In the genomic region with DNA sequence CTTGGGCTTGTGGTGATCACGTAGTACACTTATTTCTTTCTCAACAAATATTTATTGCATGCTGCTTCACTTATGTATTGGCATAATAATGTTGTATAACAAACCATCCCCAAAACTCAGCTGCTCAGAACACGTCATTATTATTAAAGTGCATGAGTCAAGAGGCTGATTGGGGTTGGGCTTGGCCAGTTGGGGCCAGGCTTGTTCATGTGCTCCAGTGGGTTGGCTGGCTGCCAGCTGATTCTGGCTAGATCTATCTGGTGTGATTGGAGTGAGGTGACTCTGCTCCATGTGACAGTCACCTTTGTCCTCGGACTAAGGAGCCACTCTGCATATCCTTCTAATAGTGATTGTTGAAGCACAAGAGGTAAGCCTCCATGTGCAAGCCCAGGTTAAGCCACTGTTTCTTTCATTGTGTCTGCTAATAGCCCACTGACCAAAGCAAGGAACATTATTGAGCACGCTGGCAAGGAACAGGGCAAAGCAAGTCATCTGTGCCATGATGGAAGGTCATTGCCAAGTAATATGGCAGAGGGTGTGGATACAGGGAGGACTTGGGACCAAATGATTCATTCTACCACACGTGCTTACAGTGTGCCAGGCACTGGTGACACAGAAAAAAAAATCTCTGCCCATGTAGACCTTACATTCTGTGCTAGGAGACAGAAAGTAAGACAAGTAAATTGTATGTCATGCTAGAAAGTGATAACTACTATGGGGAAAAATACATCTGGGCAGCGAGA, we compare ENCODE assay signal across 18 cellular contexts.
DNase-seq lines count a peak whose midpoint lies in the region; ATAC-seq, FAIRE-seq and TF ChIP-seq lines count a peak whose summit lies in the region.
"Had no signal": no experiment of that assay in that cellular context is flagged by ENCODE, and none has a peak within 500 bp of the region (broad histone marks: within the 10 kb centered on the region; RNA-seq: fewer than 3 reads in every experiment).

No MANE protein-coding gene starts in this region.

- intact Hi-C loops in MCF 10A (cut with micrococcal nuclease) (no loop called here), breast epithelium (cut with DNase I; ENCODE audit: low total_unique reads) (no loop called here)
- intact Hi-C loops in activated T-helper 1 cell treated with anti-CD3 and anti-CD28 coated beads, Interleukin-12 subunit alpha, Interleukin-12 subunit beta, Interleukin-2, Interleukin-4 antibody, amounts not matched to agents 30 ng/mL and 10 ng/mL and 1 ng/mL, durations not matched to agents 14 hours and 24 hours and 36 hours (cut with micrococcal nuclease): no loop called here

- ATAC-seq in foreskin keratinocyte: peak; percentile 93
- ATAC-seq in activated CD8-positive, alpha-beta memory T cell treated with anti-CD3 and anti-CD28 coated beads, Interleukin-2, amount 10 ng/mL, durations not matched to agents 7 days and 5 days: no peak
- ATAC-seq: body of pancreas had no signal

- H3K4me3 Mint-ChIP-seq in MCF 10A (ENCODE audit: unreplicated experiment): no peak overlapping the region
- H3K4me3 Mint-ChIP-seq in activated CD8-positive, alpha-beta memory T cell treated with anti-CD3 and anti-CD28 coated beads, Interleukin-2, amount 10 ng/mL, durations not matched to agents 7 days and 5 days: no peak overlapping the region
- no peak overlapping the region for H3K4me3 Mint-ChIP-seq in activated T-helper 1 cell treated with anti-CD3 and anti-CD28 coated beads, Interleukin-12 subunit alpha, Interleukin-12 subunit beta, Interleukin-2, Interleukin-4 antibody, amounts not matched to agents 30 ng/mL and 10 ng/mL and 1 ng/mL, durations not matched to agents 14 hours and 24 hours and 36 hours
- H3K4me3 Mint-ChIP-seq: activated CD4-positive, alpha-beta memory T cell treated with anti-CD3 and anti-CD28 coated beads for 36 hours; HFFc6 had no signal

- CTCF ChIA-PET in MCF 10A (lab: Yijun Ruan, JAX): interaction anchor here (0.6 to 1.0 kb wide), 2 partner anchors 83 to 226 kb away, joined by 3 to 5 read pairs; a partner anchor contains a TSS
- CTCF ChIA-PET in activated CD8-positive, alpha-beta memory T cell treated with anti-CD3 and anti-CD28 coated beads, Interleukin-2, amount 10 ng/mL, durations not matched to agents 7 days and 5 days (lab: Charles Lee): no interaction called here

- no peak for TF ChIP-seq EP300 in tibial nerve (IDR thresholded peaks at IDR 0.05)

- H3K4me3 ChIP-seq in breast epithelium: no peak overlapping the region
- no peak overlapping the region for H3K4me3 ChIP-seq in tibial nerve
- H3K4me3 ChIP-seq: body of pancreas, ovary had no signal

- H3K36me3 Mint-ChIP-seq in MCF 10A (ENCODE audit: insufficient read depth, unreplicated experiment): no peaks in the 10 kb centered on the region
- no peaks in the 10 kb centered on the region for H3K36me3 Mint-ChIP-seq in activated CD8-positive, alpha-beta memory T cell treated with anti-CD3 and anti-CD28 coated beads, Interleukin-2, amount 10 ng/mL, durations not matched to agents 7 days and 5 days
- H3K36me3 Mint-ChIP-seq in activated T-helper 1 cell treated with anti-CD3 and anti-CD28 coated beads, Interleukin-12 subunit alpha, Interleukin-12 subunit beta, Interleukin-2, Interleukin-4 antibody, amounts not matched to agents 30 ng/mL and 10 ng/mL and 1 ng/mL, durations not matched to agents 14 hours and 24 hours and 36 hours (ENCODE audit: low read depth): no peaks in the 10 kb centered on the region
- H3K36me3 Mint-ChIP-seq: activated CD4-positive, alpha-beta memory T cell treated with anti-CD3 and anti-CD28 coated beads for 36 hours had no signal

- peak; percentile 38 for DNase-seq in MCF 10A (ENCODE audit: unreplicated experiment)
- DNase-seq in breast epithelium (ENCODE audit: low spot score in 2 of 2): no peak
- DNase-seq in RCC 7860 (ENCODE audit: low spot score): peak; percentile 36
- peak; percentile 72 to 87 for DNase-seq in foreskin keratinocyte
- DNase-seq in tibial nerve (ENCODE audit: low spot score in 2 of 2): no peak
- no peak for DNase-seq in iPS-NIHi11 (ENCODE audit: low spot score)
- no peak for DNase-seq in activated CD8-positive, alpha-beta memory T cell treated with anti-CD3 and anti-CD28 coated beads, Interleukin-2, amount 10 ng/mL, durations not matched to agents 7 days and 5 days
- no peak for DNase-seq in activated T-helper 1 cell treated with anti-CD3 and anti-CD28 coated beads, Interleukin-12 subunit alpha, Interleukin-12 subunit beta, Interleukin-2, Interleukin-4 antibody, amounts not matched to agents 30 ng/mL and 10 ng/mL and 1 ng/mL, durations not matched to agents 14 hours and 24 hours and 36 hours (ENCODE audit: low spot score)
- DNase-seq: activated CD4-positive, alpha-beta memory T cell treated with anti-CD3 and anti-CD28 coated beads for 36 hours; activated effector memory CD4-positive, alpha-beta T cell treated with anti-CD3 and anti-CD28 coated beads, Interleukin-2, amount 50 U/mL, for 16 hours; Calu3; HFFc6; NCI-H526 treated with DMSO at 0.1 percent for 48 hours; ovary; stimulated activated CD4-positive, alpha-beta T cell treated with anti-CD3 and anti-CD28 coated beads, Interleukin-12 subunit alpha, Interleukin-12 subunit beta, amount 100 ng/mL, for 4 hours had no signal

- H3K27me3 Mint-ChIP-seq in MCF 10A (ENCODE audit: insufficient read depth, unreplicated experiment): no peaks in the 10 kb centered on the region
- H3K27me3 Mint-ChIP-seq in activated CD8-positive, alpha-beta memory T cell treated with anti-CD3 and anti-CD28 coated beads, Interleukin-2, amount 10 ng/mL, durations not matched to agents 7 days and 5 days: peaks cover 1% of the 10 kb centered on the region
- H3K27me3 Mint-ChIP-seq in activated T-helper 1 cell treated with anti-CD3 and anti-CD28 coated beads, Interleukin-12 subunit alpha, Interleukin-12 subunit beta, Interleukin-2, Interleukin-4 antibody, amounts not matched to agents 30 ng/mL and 10 ng/mL and 1 ng/mL, durations not matched to agents 14 hours and 24 hours and 36 hours (ENCODE audit: insufficient read depth): peaks cover 12% of the 10 kb centered on the region

- H3K9me3 Mint-ChIP-seq in MCF 10A (ENCODE audit: unreplicated experiment): no peaks in the 10 kb centered on the region
- no peaks in the 10 kb centered on the region for H3K9me3 Mint-ChIP-seq in activated CD8-positive, alpha-beta memory T cell treated with anti-CD3 and anti-CD28 coated beads, Interleukin-2, amount 10 ng/mL, durations not matched to agents 7 days and 5 days (ENCODE audit: low read depth)
- H3K9me3 Mint-ChIP-seq in activated T-helper 1 cell treated with anti-CD3 and anti-CD28 coated beads, Interleukin-12 subunit alpha, Interleukin-12 subunit beta, Interleukin-2, Interleukin-4 antibody, amounts not matched to agents 30 ng/mL and 10 ng/mL and 1 ng/mL, durations not matched to agents 14 hours and 24 hours and 36 hours: no peaks in the 10 kb centered on the region
- H3K9me3 Mint-ChIP-seq: activated CD4-positive, alpha-beta memory T cell treated with anti-CD3 and anti-CD28 coated beads for 36 hours; HFFc6 had no signal

- H3K4me1 ChIP-seq in breast epithelium: no peaks in the 10 kb centered on the region
- no peaks in the 10 kb centered on the region for H3K4me1 ChIP-seq in foreskin keratinocyte
- no peaks in the 10 kb centered on the region for H3K4me1 ChIP-seq in tibial nerve
- H3K4me1 ChIP-seq: body of pancreas had no signal

- TF ChIP-seq CTCF in MCF 10A (IDR thresholded peaks at IDR 0.05; ENCODE audit: unreplicated experiment) (no peak), breast epithelium (IDR thresholded peaks at IDR 0.05) (no peak), foreskin keratinocyte (conservative IDR thresholded peaks at IDR 0.05) (no peak), tibial nerve (IDR thresholded peaks at IDR 0.05) (no peak)

- FAIRE-seq in RCC 7860 (lab: Jason Lieb, UNC): no peak
- FAIRE-seq: frontal cortex, HTR-8/SVneo had no signal

- no peak overlapping the region for H3K27ac Mint-ChIP-seq in MCF 10A (ENCODE audit: low read depth, unreplicated experiment)
- H3K27ac Mint-ChIP-seq in activated CD8-positive, alpha-beta memory T cell treated with anti-CD3 and anti-CD28 coated beads, Interleukin-2, amount 10 ng/mL, durations not matched to agents 7 days and 5 days: no peak overlapping the region
- no peak overlapping the region for H3K27ac Mint-ChIP-seq in activated T-helper 1 cell treated with anti-CD3 and anti-CD28 coated beads, Interleukin-12 subunit alpha, Interleukin-12 subunit beta, Interleukin-2, Interleukin-4 antibody, amounts not matched to agents 30 ng/mL and 10 ng/mL and 1 ng/mL, durations not matched to agents 14 hours and 24 hours and 36 hours
- H3K27ac Mint-ChIP-seq: activated CD4-positive, alpha-beta memory T cell treated with anti-CD3 and anti-CD28 coated beads for 36 hours; HFFc6 had no signal

- H3K27me3 ChIP-seq in breast epithelium (no peaks in the 10 kb centered on the region), foreskin keratinocyte (no peaks in the 10 kb centered on the region), tibial nerve (no peaks in the 10 kb centered on the region)
- H3K27me3 ChIP-seq: body of pancreas, ovary had no signal

- no peak for TF ChIP-seq POLR2A in breast epithelium (IDR thresholded peaks at IDR 0.05)
- TF ChIP-seq POLR2A in tibial nerve (IDR thresholded peaks at IDR 0.05): no peak

- POLR2A ChIA-PET in MCF 10A (lab: Yijun Ruan, JAX): no interaction called here

- H3K9me3 ChIP-seq in breast epithelium (no peaks in the 10 kb centered on the region), tibial nerve (no peaks in the 10 kb centered on the region)
- H3K9me3 ChIP-seq: body of pancreas, ovary had no signal

- 82 to 85% methylated on average over 6 of the region's 6 CpGs for WGBS in tibial nerve, 2 donors

- no peak overlapping the region for H3K27ac ChIP-seq in breast epithelium
- peak overlapping the region; percentile 58 for H3K27ac ChIP-seq in foreskin keratinocyte
- H3K27ac ChIP-seq in tibial nerve: no peak overlapping the region
- H3K27ac ChIP-seq: body of pancreas, ovary had no signal

- peaks cover 8% of the 10 kb centered on the region for H3K4me1 Mint-ChIP-seq in MCF 10A (ENCODE audit: insufficient read depth, unreplicated experiment)
- no peaks in the 10 kb centered on the region for H3K4me1 Mint-ChIP-seq in activated CD8-positive, alpha-beta memory T cell treated with anti-CD3 and anti-CD28 coated beads, Interleukin-2, amount 10 ng/mL, durations not matched to agents 7 days and 5 days
- H3K4me1 Mint-ChIP-seq in activated T-helper 1 cell treated with anti-CD3 and anti-CD28 coated beads, Interleukin-12 subunit alpha, Interleukin-12 subunit beta, Interleukin-2, Interleukin-4 antibody, amounts not matched to agents 30 ng/mL and 10 ng/mL and 1 ng/mL, durations not matched to agents 14 hours and 24 hours and 36 hours (ENCODE audit: low read depth): no peaks in the 10 kb centered on the region

- no TSS peak for BruUV-seq in MCF 10A (replicated peaks; lab: Mats Ljungman, UMichigan)

- H3K36me3 ChIP-seq in breast epithelium (no peaks in the 10 kb centered on the region), tibial nerve (no peaks in the 10 kb centered on the region)
- H3K36me3 ChIP-seq: ovary had no signal

Comparison
In these comparisons a context has a peak if more than half of its experiments do, and no peak if none do; other contexts are left out.
1. DNase-seq: peak in MCF 10A (single experiment), RCC 7860 (single experiment) and foreskin keratinocyte (2 of 2); none in breast epithelium (0 of 2), tibial nerve (0 of 2), iPS-NIHi11 (single experiment), activated CD8-positive, alpha-beta memory T cell treated with anti-CD3 and anti-CD28 coated beads, Interleukin-2, amount 10 ng/mL, durations not matched to agents 7 days and 5 days (single experiment) and activated T-helper 1 cell treated with anti-CD3 and anti-CD28 coated beads, Interleukin-12 subunit alpha, Interleukin-12 subunit beta, Interleukin-2, Interleukin-4 antibody, amounts not matched to agents 30 ng/mL and 10 ng/mL and 1 ng/mL, durations not matched to agents 14 hours and 24 hours and 36 hours (single experiment).